17 cellular contexts compared by ENCODE assay signal in genomic region chr1:156959414-156959813, GRCh38. TPM values are rescaled to one million over a fixed set of nuclear protein-coding genes. Genes with fewer than 3 reads are reported as not detected.
A peak's percentile ranks its signal among the peaks of the same experiment; 100 is the strongest.
DNase-seq lines count a peak whose midpoint lies in the region; ATAC-seq and TF ChIP-seq lines count a peak whose summit lies in the region.
"Had no signal": no experiment of that assay in that cellular context is flagged by ENCODE, and none has a peak within 500 bp of the region (broad histone marks: within the 10 kb centered on the region; RNA-seq: fewer than 3 reads in every experiment).

No MANE protein-coding gene starts in this region.

- H3K27me3 Mint-ChIP-seq in naive thymus-derived CD4-positive, alpha-beta T cell, result no peaks in the 10 kb centered on the region
- H3K27me3 Mint-ChIP-seq in Caco-2 (ENCODE audit: insufficient read depth, unreplicated experiment), result no peaks in the 10 kb centered on the region
- H3K27me3 Mint-ChIP-seq: activated naive CD8-positive, alpha-beta T cell treated with anti-CD3 and anti-CD28 coated beads, Interleukin-2, amount 50 U/mL, for 24 hours had no signal

- H4K20me1 ChIP-seq in DOHH2 (ENCODE audit: control insufficient read depth, insufficient read depth, low read depth, low read length) (no peaks in the 10 kb centered on the region), MM.1S (ENCODE audit: insufficient read depth, low read length) (no peaks in the 10 kb centered on the region)

- H3F3A ChIP-seq in DOHH2 (ENCODE audit: control insufficient read depth, insufficient read depth), result no peaks in the 10 kb centered on the region
- peaks cover 17% of the 10 kb centered on the region for H3F3A ChIP-seq in MM.1S (ENCODE audit: insufficient read depth, low read length)

- ATAC-seq in naive thymus-derived CD4-positive, alpha-beta T cell, result no peak
- no peak for ATAC-seq in GM18519 (IDR thresholded peaks at IDR 0.05; ENCODE audit: low FRiP score, unreplicated experiment)
- no peak for ATAC-seq in GM19324 (IDR thresholded peaks at IDR 0.05; ENCODE audit: low FRiP score, unreplicated experiment)
- ATAC-seq in HG03159 (IDR thresholded peaks at IDR 0.05; ENCODE audit: unreplicated experiment), result no peak
- ATAC-seq: activated naive CD8-positive, alpha-beta T cell treated with anti-CD3 and anti-CD28 coated beads, Interleukin-2, amount 50 U/mL, for 24 hours; left lung had no signal

- H3K79me2 ChIP-seq in DOHH2 (ENCODE audit: control insufficient read depth, low read length) (no peaks in the 10 kb centered on the region), MM.1S (ENCODE audit: low read length) (no peaks in the 10 kb centered on the region)

- no peaks in the 10 kb centered on the region for H3K9me3 ChIP-seq in DOHH2 (ENCODE audit: control insufficient read depth, insufficient read depth, low read length)
- no peaks in the 10 kb centered on the region for H3K9me3 ChIP-seq in MM.1S (replicated peaks; ENCODE audit: insufficient read depth, low read length)
- H3K9me3 ChIP-seq in WERI-Rb-1 (ENCODE audit: severe bottlenecking), result no peaks in the 10 kb centered on the region
- H3K9me3 ChIP-seq in naive thymus-derived CD4-positive, alpha-beta T cell (ENCODE audit: control insufficient read depth in 2 of 3, low read length in 3 of 3), result peaks cover 0 to 6% (median 0%) of the 10 kb centered on the region in 3 experiments
- no peaks in the 10 kb centered on the region for H3K9me3 ChIP-seq in Caco-2
- H3K9me3 ChIP-seq: left lung had no signal

- H3K4me3 ChIP-seq in DOHH2 (ENCODE audit: low read length), result no peak overlapping the region
- no peak overlapping the region for H3K4me3 ChIP-seq in MM.1S (ENCODE audit: low read length)
- H3K4me3 ChIP-seq in WERI-Rb-1 (ENCODE audit: low read depth, low read length), result no peak overlapping the region
- H3K4me3 ChIP-seq in naive thymus-derived CD4-positive, alpha-beta T cell (ENCODE audit: low read length), result no peak overlapping the region
- H3K4me3 ChIP-seq in Caco-2 (ENCODE audit: low read depth, low read length), result no peak overlapping the region
- H3K4me3 ChIP-seq: left lung, skin epidermis had no signal

- H3K36me3 ChIP-seq in DOHH2 (ENCODE audit: control insufficient read depth, low read length) (peaks cover 16% of the 10 kb centered on the region), MM.1S (replicated peaks; ENCODE audit: insufficient read depth, low read length) (no peaks in the 10 kb centered on the region), WERI-Rb-1 (peaks cover 83% of the 10 kb centered on the region), Caco-2 (ENCODE audit: control insufficient read depth, insufficient read depth, low read length) (peaks cover 13% of the 10 kb centered on the region)
- H3K36me3 ChIP-seq in naive thymus-derived CD4-positive, alpha-beta T cell (ENCODE audit: control insufficient read depth in 2 of 3, insufficient read depth in 3 of 3, low read length in 3 of 3), result peaks cover 0 to 66% (median 0%) of the 10 kb centered on the region in 3 experiments

- H3K27ac ChIP-seq in DOHH2 (ENCODE audit: low read depth, low read length) (no peak overlapping the region), MM.1S (ENCODE audit: low read length) (no peak overlapping the region; the same call in 1 of the 2 replicates), WERI-Rb-1 (peak overlapping the region; percentile 38)
- no peak overlapping the region for H3K27ac ChIP-seq in naive thymus-derived CD4-positive, alpha-beta T cell (ENCODE audit: low read depth, low read length)
- H3K27ac ChIP-seq: left lung, skin epidermis had no signal

- H3K4me1 Mint-ChIP-seq in naive thymus-derived CD4-positive, alpha-beta T cell, result peaks cover 33 to 70% (median 54%) of the 10 kb centered on the region in 7 donors
- H3K4me1 Mint-ChIP-seq in Caco-2 (ENCODE audit: low read depth, unreplicated experiment), result peaks cover 11% of the 10 kb centered on the region

- DNase-seq in MM.1S (peak; percentile 56), WERI-Rb-1 (peak; percentile 87), Caco-2 (no peak)
- DNase-seq in naive thymus-derived CD4-positive, alpha-beta T cell, result no peak
- DNase-seq: activated naive CD8-positive, alpha-beta T cell treated with anti-CD3 and anti-CD28 coated beads, Interleukin-2, amount 50 U/mL, for 24 hours; DMS53; HCEC 1CT; left lung; NCI-H446; Right ventricle myocardium superior had no signal

- H3K9me3 Mint-ChIP-seq in naive thymus-derived CD4-positive, alpha-beta T cell, result peaks cover 0 to 8% (median 4%) of the 10 kb centered on the region in 11 donors
- no peaks in the 10 kb centered on the region for H3K9me3 Mint-ChIP-seq in Caco-2 (ENCODE audit: unreplicated experiment)
- H3K9me3 Mint-ChIP-seq: activated naive CD8-positive, alpha-beta T cell treated with anti-CD3 and anti-CD28 coated beads, Interleukin-2, amount 50 U/mL, for 24 hours had no signal

- H3K9me2 ChIP-seq in DOHH2 (replicated peaks; ENCODE audit: control insufficient read depth, low read length) (no peaks in the 10 kb centered on the region), MM.1S (replicated peaks; ENCODE audit: insufficient read depth, low read length) (no peaks in the 10 kb centered on the region)

- H2AFZ ChIP-seq in MM.1S (ENCODE audit: low read length), result no peak overlapping the region

- BruUV-seq in Caco-2 (replicated peaks; lab: Mats Ljungman, UMichigan), result no TSS peak

- peaks cover 21 to 67% (median 46%) of the 10 kb centered on the region in 5 donors for H3K36me3 Mint-ChIP-seq in naive thymus-derived CD4-positive, alpha-beta T cell
- peaks cover 51% of the 10 kb centered on the region for H3K36me3 Mint-ChIP-seq in Caco-2 (ENCODE audit: insufficient read depth, unreplicated experiment)
- H3K36me3 Mint-ChIP-seq: IgD-negative memory B cell had no signal

- H3K4me3 Mint-ChIP-seq in naive thymus-derived CD4-positive, alpha-beta T cell, result no peak overlapping the region
- no peak overlapping the region for H3K4me3 Mint-ChIP-seq in Caco-2 (ENCODE audit: unreplicated experiment)
- H3K4me3 Mint-ChIP-seq: activated naive CD8-positive, alpha-beta T cell treated with anti-CD3 and anti-CD28 coated beads, Interleukin-2, amount 50 U/mL, for 24 hours had no signal

- intact Hi-C loops in naive thymus-derived CD4-positive, alpha-beta T cell (cut with micrococcal nuclease), result no loop called here
- intact Hi-C loops in Caco-2 (cut with micrococcal nuclease; ENCODE audit: unreplicated experiment), result no loop called here

- H3K4me1 ChIP-seq in DOHH2 (ENCODE audit: control insufficient read depth, low read length) (peaks cover 30% of the 10 kb centered on the region), MM.1S (ENCODE audit: low read length) (peaks cover 31% of the 10 kb centered on the region), Caco-2 (no peaks in the 10 kb centered on the region)
- H3K4me1 ChIP-seq in naive thymus-derived CD4-positive, alpha-beta T cell (ENCODE audit: control insufficient read depth in 2 of 2, insufficient read depth in 2 of 2, low read length in 2 of 2), result peaks cover 13 to 29% of the 10 kb centered on the region in 2 donors

- H3K9ac ChIP-seq in MM.1S (ENCODE audit: low read length), result no peak overlapping the region

- POLR2A ChIA-PET in naive thymus-derived CD4-positive, alpha-beta T cell (lab: Charles Lee), result no interaction called here
- POLR2A ChIA-PET in Caco-2 (lab: Charles Lee), result interaction anchor here (0.5 kb wide), 1 partner anchor 101 kb away, joined by 4 read pairs; no protein-coding TSS in a partner anchor

- peak overlapping the region in 5 of 9 donors; percentile 15 to 81 (median 59) for H3K27ac Mint-ChIP-seq in naive thymus-derived CD4-positive, alpha-beta T cell
- no peak overlapping the region for H3K27ac Mint-ChIP-seq in Caco-2 (ENCODE audit: unreplicated experiment)
- H3K27ac Mint-ChIP-seq: activated naive CD8-positive, alpha-beta T cell treated with anti-CD3 and anti-CD28 coated beads, Interleukin-2, amount 50 U/mL, for 24 hours had no signal

- H3K4me2 ChIP-seq in DOHH2 (ENCODE audit: low read length) (peak overlapping the region; percentile 21), MM.1S (ENCODE audit: low read depth, low read length) (peak overlapping the region; percentile 18)

- CTCF ChIA-PET in naive thymus-derived CD4-positive, alpha-beta T cell (lab: Charles Lee), result interaction anchor here (0.6 to 1.5 kb wide), 3 partner anchors 11 to 220 kb away, joined by 3 to 6 read pairs (median 4); no protein-coding TSS in a partner anchor
- CTCF ChIA-PET in Caco-2 (lab: Charles Lee), result interaction anchor here (0.7 to 1.5 kb wide), 2 partner anchors 50 to 115 kb away, joined by 3 to 4 read pairs; no protein-coding TSS in a partner anchor

- H3K27me3 ChIP-seq in DOHH2 (ENCODE audit: control insufficient read depth, low read length), result no peaks in the 10 kb centered on the region
- H3K27me3 ChIP-seq in MM.1S (replicated peaks; ENCODE audit: insufficient read depth, low read length), result no peaks in the 10 kb centered on the region
- H3K27me3 ChIP-seq in WERI-Rb-1 (ENCODE audit: insufficient read depth, low read depth, severe bottlenecking), result no peaks in the 10 kb centered on the region
- no peaks in the 10 kb centered on the region for H3K27me3 ChIP-seq in naive thymus-derived CD4-positive, alpha-beta T cell (ENCODE audit: control insufficient read depth in 2 of 2, insufficient read depth in 2 of 2, low read length in 2 of 2)
- H3K27me3 ChIP-seq in Caco-2 (replicated peaks; ENCODE audit: control insufficient read depth, insufficient read depth, low read length), result no peaks in the 10 kb centered on the region
- H3K27me3 ChIP-seq: left lung had no signal

- no peak for TF ChIP-seq CTCF in DOHH2 (IDR thresholded peaks at IDR 0.05; ENCODE audit: low read depth, low read length, poor library complexity, severe bottlenecking)
- no peak for TF ChIP-seq CTCF in MM.1S (IDR thresholded peaks at IDR 0.05; ENCODE audit: low read length)
- TF ChIP-seq CTCF in WERI-Rb-1 (IDR thresholded peaks at IDR 0.05; ENCODE audit: low read depth, low read length), result no peak
- TF ChIP-seq CTCF in Caco-2 (IDR thresholded peaks at IDR 0.05; ENCODE audit: insufficient read depth in 1 of 2, low read depth in 1 of 2, low read length in 1 of 2, severe bottlenecking in 1 of 2, unreplicated experiment in 1 of 2), result no peak

RNA-seq across cellular contexts. Expression of gene LRRC71, which starts 39.0 kb away (rescaled TPM):
- total RNA-seq in naive thymus-derived CD4-positive, alpha-beta T cell, result not detected
- polyA plus RNA-seq in naive thymus-derived CD4-positive, alpha-beta T cell, result not detected
- not detected in 2 replicates for total RNA-seq in Caco-2 (2022)
- total RNA-seq: Right ventricle myocardium superior had no signal
- polyA plus RNA-seq: IgD-negative memory B cell, neural cell had no signal

Comparison
In these comparisons a context has a peak if more than half of its experiments do, and no peak if none do; other contexts are left out.
1. DNase-seq: peak in MM.1S (single experiment) and WERI-Rb-1 (single experiment); none in naive thymus-derived CD4-positive, alpha-beta T cell (0 of 9) and Caco-2 (0 of 2).